ENCODE assay signal across 7 cellular contexts in genomic region chr12:51820721-51821422, GRCh38. TPM values are rescaled to one million over a fixed set of nuclear protein-coding genes. Genes with fewer than 3 reads are reported as not detected.
DNase-seq lines count a peak whose midpoint lies in the region; ATAC-seq and TF ChIP-seq lines count a peak whose summit lies in the region.

No MANE protein-coding gene starts in this region.

- H3K36me3 ChIP-seq in H7 (replicated peaks; ENCODE audit: control insufficient read depth, insufficient read depth, low read length) = no peaks in the 10 kb centered on the region
- H3K36me3 ChIP-seq in neural progenitor cell = no peaks in the 10 kb centered on the region

- no peak overlapping the region for H2AFZ ChIP-seq in neural progenitor cell (replicated peaks)

- no peaks in the 10 kb centered on the region for H3K9me3 ChIP-seq in neural progenitor cell (ENCODE audit: low read depth)

- H3K9me3 Mint-ChIP-seq in neural progenitor cell = no peaks in the 10 kb centered on the region

- TF ChIP-seq CTCF in epithelial cell of esophagus (IDR thresholded peaks at IDR 0.05; ENCODE audit: insufficient read depth, low read depth, low read length, missing control alignments) (no peak), neural progenitor cell (IDR thresholded peaks at IDR 0.05) (peak; percentile 57)

- H3K27ac ChIP-seq in neural progenitor cell = no peak overlapping the region

- H3K79me2 ChIP-seq in neural progenitor cell (ENCODE audit: low read depth) = peaks cover 10% of the 10 kb centered on the region

- peaks cover 19% of the 10 kb centered on the region for H3K4me1 Mint-ChIP-seq in neural progenitor cell

- no peak overlapping the region for H3K27ac Mint-ChIP-seq in neural progenitor cell

- DNase-seq in H7 = peak; percentile 97
- DNase-seq in NCI-H510A treated with DMSO at 0.1 percent for 48 hours (lab: John Stamatoyannopoulos, UW) = peak; percentile 73
- DNase-seq in activated CD8-positive, alpha-beta memory T cell treated with anti-CD3 and anti-CD28 coated beads for 24 hours = peak; percentile 93
- DNase-seq in epithelial cell of esophagus (ENCODE audit: low read depth) = peak; percentile 16
- DNase-seq in neural progenitor cell (ENCODE audit: low spot score) = peak; percentile 92
- peak; percentile 25 for DNase-seq in stromal cell of bone marrow (ENCODE audit: low read depth)

- peak overlapping the region; percentile 88 for H3K4me2 ChIP-seq in neural progenitor cell

- H3K36me3 Mint-ChIP-seq in neural progenitor cell = peaks cover 23% of the 10 kb centered on the region

- H3K27me3 ChIP-seq in H7 (ENCODE audit: control insufficient read depth, insufficient read depth, low read length) = peaks cover 24% of the 10 kb centered on the region
- peaks cover 21% of the 10 kb centered on the region for H3K27me3 ChIP-seq in neural progenitor cell

- H3K9ac ChIP-seq in neural progenitor cell = no peak overlapping the region

- H3K4me3 ChIP-seq in H7 (ENCODE audit: insufficient read depth, low read depth, low read length) (peak overlapping the region; percentile 83), epithelial cell of esophagus (ENCODE audit: low read length) (no peak overlapping the region), neural progenitor cell (peak overlapping the region; percentile 52)

- H3K27me3 Mint-ChIP-seq in neural progenitor cell (ENCODE audit: insufficient read depth, low read depth) = peaks cover 15% of the 10 kb centered on the region

- peaks cover 69% of the 10 kb centered on the region for H4K20me1 ChIP-seq in neural progenitor cell (ENCODE audit: low read depth)

- no peaks in the 10 kb centered on the region for H3K4me1 ChIP-seq in neural progenitor cell

- H3K4me3 Mint-ChIP-seq in neural progenitor cell = no peak overlapping the region

- no peak for ATAC-seq in HG02884 (IDR thresholded peaks at IDR 0.05; ENCODE audit: unreplicated experiment)

- H3F3A ChIP-seq in neural progenitor cell (ENCODE audit: low read depth) = peaks cover 49% of the 10 kb centered on the region

RNA-seq across cellular contexts. Expression of gene FIGNL2, which starts 27.6 kb away (rescaled TPM):
- total RNA-seq in H7 (2014; rRNA removed; shearing (Covaris generic)) = 5.0 and 5.8 TPM in 2 replicates
- total RNA-seq in neural progenitor cell (ENCODE audit: low replicate concordance) = 9.3 and 25.1 TPM in 2 replicates

Comparison
In these comparisons a context has a peak if more than half of its experiments do, and no peak if none do; other contexts are left out.
1. DNase-seq: peak in every context shown above with its lines; median percentile 97 in H7; 93 in activated CD8-positive, alpha-beta memory T cell treated with anti-CD3 and anti-CD28 coated beads for 24 hours; 92 in neural progenitor cell; 73 in NCI-H510A treated with DMSO at 0.1 percent for 48 hours; 25 in stromal cell of bone marrow; 16 in epithelial cell of esophagus.